Comparison of ENCODE assay signal across 25 cellular contexts in genomic region chr18:55165399-55166125, GRCh38.
"Had no signal": no experiment of that assay in that cellular context is flagged by ENCODE, and none has a peak within 500 bp of the region (broad histone marks: within the 10 kb centered on the region; RNA-seq: fewer than 3 reads in every experiment).

No MANE protein-coding gene starts in this region.

- H3K4me3 ChIP-seq: adrenal gland, breast epithelium, colonic mucosa, dorsolateral prefrontal cortex, gastrocnemius medialis, pancreas, right lobe of liver, stomach, thoracic aorta, upper lobe of left lung had no signal

- DNase-seq: activated B cell treated with CpG ODN at 0.5 μM for 24 hours; activated CD4-positive, alpha-beta T cell treated with anti-CD3 and anti-CD28 coated beads for 36 hours; activated CD4-positive, alpha-beta T cell treated with anti-CD3 and anti-CD28 coated beads, Interleukin-2, amount 50 U/mL, for 48 hours; activated CD8-positive, alpha-beta memory T cell treated with anti-CD3 and anti-CD28 coated beads, Interleukin-2, amount 50 U/mL, for 48 hours; activated naive CD4-positive, alpha-beta T cell; activated T-cell treated with anti-CD3 and anti-CD28 coated beads, Interleukin-2, amount 50 U/mL, for 4 hours; adrenal gland; colonic mucosa; effector memory CD8-positive, alpha-beta T cell; gastrocnemius medialis; left ventricle myocardium superior; pancreas; right lobe of liver; small intestine; stimulated activated CD4-positive, alpha-beta T cell treated with anti-CD3 and anti-CD28 coated beads, Interleukin-2, amount 100 ng/mL, for 24 hours; stomach; T-helper 17 cell; upper lobe of left lung had no signal

- H3K27me3 ChIP-seq: adrenal gland, breast epithelium, colonic mucosa, dorsolateral prefrontal cortex, gastrocnemius medialis, neutrophil, pancreas, right lobe of liver, stomach, upper lobe of left lung had no signal

- H3K36me3 ChIP-seq: adrenal gland, breast epithelium, colonic mucosa, gastrocnemius medialis, neutrophil, pancreas, right lobe of liver, stomach, thoracic aorta, upper lobe of left lung had no signal

- H3K4me1 ChIP-seq: adrenal gland, breast epithelium, colonic mucosa, gastrocnemius medialis, pancreas, right lobe of liver, stomach, upper lobe of left lung had no signal

- H3K9me3 ChIP-seq: adrenal gland, breast epithelium, colonic mucosa, gastrocnemius medialis, neutrophil, pancreas, right lobe of liver, stomach, thoracic aorta, upper lobe of left lung had no signal

- ATAC-seq: activated CD4-positive, alpha-beta T cell treated with anti-CD3 and anti-CD28 coated beads for 36 hours; activated T-cell treated with anti-CD3 and anti-CD28 coated beads, Interleukin-2, amount 50 U/mL, for 4 hours; effector memory CD8-positive, alpha-beta T cell; esophagus mucosa; gastrocnemius medialis; left ventricle myocardium superior; natural killer cell treated with Interleukin-12 subunit alpha and Interleukin-12 subunit beta and Interleukin-15 and Interleukin-18, amount 100 ng/mL, for 72 hours; pancreas; right lobe of liver; stimulated activated memory B cell treated with anti-CD40 and anti-IgM and Interleukin-4, amounts not matched to agents 10 μg/mL and 1 μg/mL and 100 μg/mL, for 72 hours; T-helper 17 cell had no signal

- H3K27ac ChIP-seq: adrenal gland, breast epithelium, colonic mucosa, gastrocnemius medialis, neutrophil, pancreas, right lobe of liver, stomach, thoracic aorta, upper lobe of left lung had no signal
